17 cellular contexts compared by ENCODE assay signal in the genomic region with DNA sequence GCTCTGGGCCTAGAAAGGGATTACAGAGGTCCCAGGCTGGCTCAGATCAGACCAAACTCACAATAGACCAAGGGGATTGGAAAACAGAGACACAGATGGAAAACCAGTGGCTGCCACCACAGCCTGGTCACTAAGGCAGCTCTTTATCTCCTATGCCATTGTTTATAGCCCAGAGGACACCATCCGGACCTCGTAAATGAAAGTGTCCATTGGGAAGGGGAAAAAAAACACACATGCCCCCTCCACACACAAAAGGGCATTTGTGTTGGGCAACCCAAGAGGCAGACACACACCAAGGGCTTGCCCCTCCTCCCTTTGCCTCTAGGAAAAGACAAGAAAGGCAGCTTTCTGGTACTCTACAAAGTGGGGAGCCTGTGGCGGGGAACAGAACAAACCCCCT.
A peak's percentile ranks its signal among the peaks of the same experiment; 100 is the strongest.
DNase-seq lines count a peak whose midpoint lies in the region; ATAC-seq and TF ChIP-seq lines count a peak whose summit lies in the region.
"Had no signal": no experiment of that assay in that cellular context is flagged by ENCODE, and none has a peak within 500 bp of the region (broad histone marks: within the 10 kb centered on the region; RNA-seq: fewer than 3 reads in every experiment).

No MANE protein-coding gene starts in this region.

- peaks cover 17% of the 10 kb centered on the region; the same call in 1 of the 2 replicates for H4K20me1 ChIP-seq in DND-41 (ENCODE audit: insufficient read depth, low read length)

- H3K36me3 ChIP-seq in DND-41 (ENCODE audit: insufficient read depth, low read length), result peaks cover 3% of the 10 kb centered on the region; the same call in 1 of the 2 replicates
- no peaks in the 10 kb centered on the region for H3K36me3 ChIP-seq in ectodermal cell (ENCODE audit: control insufficient read depth, insufficient read depth, low read length)
- no peaks in the 10 kb centered on the region for H3K36me3 ChIP-seq in neutrophil
- H3K36me3 ChIP-seq: ovary had no signal

- no peak overlapping the region for H3K9ac ChIP-seq in DND-41 (ENCODE audit: low read depth, low read length)

- intact Hi-C loops in left cardiac atrium (cut with DNase I) (no loop called here), left colon (cut with DNase I, micrococcal nuclease) (no loop called here)

- peaks cover 100% of the 10 kb centered on the region for H3K79me2 ChIP-seq in DND-41 (ENCODE audit: insufficient read depth, low read length)

- no peak overlapping the region; the same call in 1 of the 2 replicates for H3K4me2 ChIP-seq in DND-41 (ENCODE audit: insufficient read depth, low read length)

- H3K9me3 ChIP-seq in DND-41 (ENCODE audit: insufficient read depth, low read length, severe bottlenecking), result no peaks in the 10 kb centered on the region
- H3K9me3 ChIP-seq in ectodermal cell (ENCODE audit: control insufficient read depth, low read length), result no peaks in the 10 kb centered on the region
- no peaks in the 10 kb centered on the region for H3K9me3 ChIP-seq in neutrophil
- H3K9me3 ChIP-seq: ovary, testis had no signal

- peaks cover 80% of the 10 kb centered on the region for H3K4me1 ChIP-seq in DND-41 (ENCODE audit: insufficient read depth, low read length)
- H3K4me1 ChIP-seq in ectodermal cell (ENCODE audit: control insufficient read depth, insufficient read depth, low read length), result peaks cover 5% of the 10 kb centered on the region
- peaks cover 0 to 6% of the 10 kb centered on the region in 2 experiments for H3K4me1 ChIP-seq in neutrophil (ENCODE audit: control insufficient read depth in 1 of 2, insufficient read depth in 1 of 2, low read depth in 1 of 2, low read length in 1 of 2)
- H3K4me1 ChIP-seq: testis had no signal

- no peak overlapping the region for H2AFZ ChIP-seq in DND-41 (ENCODE audit: low read depth, low read length)

- H3K27ac ChIP-seq in DND-41 (ENCODE audit: low read length) (peak overlapping the region; percentile 62), ectodermal cell (ENCODE audit: insufficient read depth, low read depth, low read length, poor library complexity, severe bottlenecking) (peak overlapping the region; percentile 28), neutrophil (peak overlapping the region; percentile 42)
- H3K27ac ChIP-seq: ovary, testis had no signal

- WGBS in ectodermal cell, 2 experiments, result 60 to 72% methylated on average over 3 of the region's 3 CpGs

- no peak for TF ChIP-seq CTCF in DND-41 (IDR thresholded peaks at IDR 0.05; ENCODE audit: borderline replicate concordance, extremely low read depth, low read length, poor library complexity, severe bottlenecking)
- no peak for TF ChIP-seq CTCF in neutrophil (IDR thresholded peaks at IDR 0.05)

- ATAC-seq in DND-41 (ENCODE audit: insufficient read depth, low read depth), result peak; percentile 46; the same call in 1 of the 3 replicates
- no peak for ATAC-seq in left cardiac atrium
- no peak for ATAC-seq in left colon
- ATAC-seq: PC-3 had no signal

- H3K4me3 ChIP-seq in DND-41 (ENCODE audit: low read depth in 1 of 2, low read length in 2 of 2), result no peak overlapping the region
- no peak overlapping the region for H3K4me3 ChIP-seq in ectodermal cell (ENCODE audit: insufficient read depth, low read depth, low read length)
- no peak overlapping the region for H3K4me3 ChIP-seq in neutrophil (ENCODE audit: low read depth in 1 of 2, low read length in 1 of 2)
- H3K4me3 ChIP-seq: lung, ovary, testis had no signal

- DNase-seq in DND-41 (no peak), RPMI7951 (ENCODE audit: low read depth) (peak; percentile 54), left cardiac atrium (no peak), NCI-H187 (lab: John Stamatoyannopoulos, UW) (no peak), left colon (no peak)
- no peak for DNase-seq in activated naive CD4-positive, alpha-beta T cell treated with Interleukin-2 at 50 U/mL for 16 hours
- DNase-seq: activated T-cell treated with anti-CD3 and anti-CD28 coated beads, Interleukin-2, amount 50 U/mL, for 48 hours; aorta; DMS79; HCEC 1CT; NCI-H1436; ovary; PC-3; testis had no signal

- H3K27me3 ChIP-seq in DND-41 (ENCODE audit: insufficient read depth, low read length, poor library complexity), result no peaks in the 10 kb centered on the region
- no peaks in the 10 kb centered on the region for H3K27me3 ChIP-seq in ectodermal cell (ENCODE audit: control insufficient read depth, insufficient read depth, low read length, poor library complexity, severe bottlenecking)
- H3K27me3 ChIP-seq in neutrophil, result no peaks in the 10 kb centered on the region
- H3K27me3 ChIP-seq: ovary, testis had no signal
